ENCODE assay signal across 17 cellular contexts in genomic region chr9:78073722-78074121, GRCh38. TPM values are rescaled to one million over a fixed set of nuclear protein-coding genes. Genes with fewer than 3 reads are reported as not detected.
DNase-seq lines count a peak whose midpoint lies in the region; ATAC-seq and TF ChIP-seq lines count a peak whose summit lies in the region.
"Had no signal": no experiment of that assay in that cellular context is flagged by ENCODE, and none has a peak within 500 bp of the region (broad histone marks: within the 10 kb centered on the region; RNA-seq: fewer than 3 reads in every experiment).

No MANE protein-coding gene starts in this region.

- H3K36me3 ChIP-seq in CD8-positive, alpha-beta T cell (ENCODE audit: insufficient read depth, low read length) = no peaks in the 10 kb centered on the region
- H3K36me3 ChIP-seq in Karpas-422 (ENCODE audit: insufficient read depth, low read length) = no peaks in the 10 kb centered on the region
- H3K36me3 ChIP-seq: breast epithelium, pancreas had no signal

- H3K4me3 ChIP-seq in CD8-positive, alpha-beta T cell (ENCODE audit: low read depth, low read length) = no peak overlapping the region
- no peak overlapping the region for H3K4me3 ChIP-seq in Karpas-422 (ENCODE audit: low read length)
- H3K4me3 ChIP-seq: breast epithelium, pancreas had no signal

- no peak for DNase-seq in activated CD4-positive, alpha-beta T cell treated with anti-CD3 and anti-CD28 coated beads, Interleukin-2, amount 10 ng/mL, durations not matched to agents 7 days and 5 days
- DNase-seq in activated CD4-positive, alpha-beta T cell treated with anti-CD3 and anti-CD28 coated beads, Interleukin-2, amount 50 U/mL, for 4 hours = no peak
- DNase-seq in CD8-positive, alpha-beta T cell = no peak
- DNase-seq in T-helper 17 cell = no peak
- DNase-seq in left colon = no peak
- DNase-seq in Karpas-422 = no peak
- DNase-seq in activated CD8-positive, alpha-beta memory T cell treated with anti-CD3 and anti-CD28 coated beads for 24 hours = no peak
- DNase-seq: left ventricle myocardium superior; NCI-H1092; NCI-H526; pancreas; SIG-M5; stimulated activated CD4-positive, alpha-beta T cell treated with anti-CD3 and anti-CD28 coated beads, Interleukin-2, amount 100 ng/mL, for 24 hours had no signal

- no peak overlapping the region for H3K9ac ChIP-seq in Karpas-422 (ENCODE audit: low read length)

- H3K36me3 Mint-ChIP-seq in activated CD4-positive, alpha-beta T cell treated with anti-CD3 and anti-CD28 coated beads, Interleukin-2, amount 10 ng/mL, durations not matched to agents 7 days and 5 days (ENCODE audit: low read depth) = peaks cover 43% of the 10 kb centered on the region
- no peaks in the 10 kb centered on the region for H3K36me3 Mint-ChIP-seq in CD8-positive, alpha-beta T cell
- peaks cover 2% of the 10 kb centered on the region for H3K36me3 Mint-ChIP-seq in T-helper 17 cell (ENCODE audit: low read depth)

- no peak overlapping the region for H3K27ac ChIP-seq in CD8-positive, alpha-beta T cell (ENCODE audit: low read depth, low read length)
- H3K27ac ChIP-seq in Karpas-422 (ENCODE audit: low read length) = no peak overlapping the region
- H3K27ac ChIP-seq: breast epithelium, pancreas had no signal

- H3K27ac Mint-ChIP-seq in activated CD4-positive, alpha-beta T cell treated with anti-CD3 and anti-CD28 coated beads, Interleukin-2, amount 10 ng/mL, durations not matched to agents 7 days and 5 days = peak overlapping the region; percentile 71
- peak overlapping the region; percentile 76 for H3K27ac Mint-ChIP-seq in CD8-positive, alpha-beta T cell
- H3K27ac Mint-ChIP-seq in T-helper 17 cell = peak overlapping the region; percentile 76
- H3K27ac Mint-ChIP-seq: dendritic cell treated with granulocyte-macrophage colony-stimulating factor and Interleukin-4, amounts not matched to agents 40 ng/mL and 50 ng/mL, for 4 days had no signal

- no peaks in the 10 kb centered on the region for H3K79me2 ChIP-seq in Karpas-422 (ENCODE audit: low read length)

- H2AFZ ChIP-seq in Karpas-422 (ENCODE audit: low read length) = no peak overlapping the region

- no peak for ATAC-seq in CD8-positive, alpha-beta T cell
- peak; percentile 23 for ATAC-seq in T-helper 17 cell
- peak; percentile 26 for ATAC-seq in left colon
- no peak for ATAC-seq in GM19463 (IDR thresholded peaks at IDR 0.05; ENCODE audit: unreplicated experiment)
- ATAC-seq: left ventricle myocardium superior, pancreas had no signal

- H4K20me1 ChIP-seq in Karpas-422 (ENCODE audit: insufficient read depth, low read depth, low read length) = no peaks in the 10 kb centered on the region

- no peaks in the 10 kb centered on the region for H3K9me3 ChIP-seq in CD8-positive, alpha-beta T cell (ENCODE audit: low read length)
- H3K9me3 ChIP-seq in T-helper 17 cell (ENCODE audit: control insufficient read depth, low read length, poor library complexity, severe bottlenecking) (no peaks in the 10 kb centered on the region), Karpas-422 (ENCODE audit: low read length) (no peaks in the 10 kb centered on the region)
- H3K9me3 ChIP-seq: breast epithelium, pancreas had no signal

- H3K4me1 ChIP-seq in CD8-positive, alpha-beta T cell (ENCODE audit: insufficient read depth, low read length) = peaks cover 36% of the 10 kb centered on the region
- no peaks in the 10 kb centered on the region for H3K4me1 ChIP-seq in Karpas-422 (ENCODE audit: low read length)
- H3K4me1 ChIP-seq: breast epithelium, pancreas had no signal

- peaks cover 2% of the 10 kb centered on the region for H3K27me3 Mint-ChIP-seq in activated CD4-positive, alpha-beta T cell treated with anti-CD3 and anti-CD28 coated beads, Interleukin-2, amount 10 ng/mL, durations not matched to agents 7 days and 5 days
- no peaks in the 10 kb centered on the region for H3K27me3 Mint-ChIP-seq in CD8-positive, alpha-beta T cell (ENCODE audit: low read depth)
- H3K27me3 Mint-ChIP-seq in T-helper 17 cell = no peaks in the 10 kb centered on the region

- peaks cover 48% of the 10 kb centered on the region for H3K4me1 Mint-ChIP-seq in activated CD4-positive, alpha-beta T cell treated with anti-CD3 and anti-CD28 coated beads, Interleukin-2, amount 10 ng/mL, durations not matched to agents 7 days and 5 days
- peaks cover 49% of the 10 kb centered on the region for H3K4me1 Mint-ChIP-seq in CD8-positive, alpha-beta T cell (ENCODE audit: low read depth)
- H3K4me1 Mint-ChIP-seq in T-helper 17 cell = peaks cover 31% of the 10 kb centered on the region

- CTCF ChIA-PET in activated CD4-positive, alpha-beta T cell treated with anti-CD3 and anti-CD28 coated beads, Interleukin-2, amount 10 ng/mL, durations not matched to agents 7 days and 5 days (lab: Charles Lee) = interaction anchor here (1.4 to 2.4 kb wide), 2 partner anchors 18 to 20 kb away, joined by 3 to 9 read pairs; no protein-coding TSS in a partner anchor
- CTCF ChIA-PET in CD8-positive, alpha-beta T cell (lab: Charles Lee) = interaction anchor here (1.3 to 2.8 kb wide), 3 partner anchors 38 to 134 kb away, joined by 3 to 12 read pairs (median 5); no protein-coding TSS in a partner anchor

- no peak overlapping the region for H3K4me3 Mint-ChIP-seq in activated CD4-positive, alpha-beta T cell treated with anti-CD3 and anti-CD28 coated beads, Interleukin-2, amount 10 ng/mL, durations not matched to agents 7 days and 5 days
- H3K4me3 Mint-ChIP-seq in CD8-positive, alpha-beta T cell = peak overlapping the region; percentile 2
- H3K4me3 Mint-ChIP-seq in T-helper 17 cell = peak overlapping the region; percentile 77
- H3K4me3 Mint-ChIP-seq: dendritic cell treated with granulocyte-macrophage colony-stimulating factor and Interleukin-4, amounts not matched to agents 40 ng/mL and 50 ng/mL, for 4 days had no signal

- no peak overlapping the region for H3K4me2 ChIP-seq in Karpas-422 (ENCODE audit: low read depth, low read length, poor library complexity, severe bottlenecking)

- H3K9me3 Mint-ChIP-seq in activated CD4-positive, alpha-beta T cell treated with anti-CD3 and anti-CD28 coated beads, Interleukin-2, amount 10 ng/mL, durations not matched to agents 7 days and 5 days = peaks cover 23% of the 10 kb centered on the region
- H3K9me3 Mint-ChIP-seq in CD8-positive, alpha-beta T cell = peaks cover 7% of the 10 kb centered on the region

- no peaks in the 10 kb centered on the region for H3K9me2 ChIP-seq in Karpas-422 (replicated peaks; ENCODE audit: insufficient read depth, low read length)

- TF ChIP-seq CTCF in CD8-positive, alpha-beta T cell (IDR thresholded peaks at IDR 0.05) = no peak

- no peaks in the 10 kb centered on the region for H3K27me3 ChIP-seq in CD8-positive, alpha-beta T cell (ENCODE audit: insufficient read depth, low read length)
- no peaks in the 10 kb centered on the region for H3K27me3 ChIP-seq in Karpas-422 (ENCODE audit: low read length)
- H3K27me3 ChIP-seq: breast epithelium, pancreas had no signal

- POLR2A ChIA-PET in activated CD4-positive, alpha-beta T cell treated with anti-CD3 and anti-CD28 coated beads, Interleukin-2, amount 10 ng/mL, durations not matched to agents 7 days and 5 days (lab: Charles Lee) = no interaction called here
- POLR2A ChIA-PET in CD8-positive, alpha-beta T cell (lab: Charles Lee) = interaction anchor here (0.6 to 1.9 kb wide), 4 partner anchors 8 to 71 kb away, joined by 3 to 4 read pairs (median 4); partner anchors contain the start of gene GNAQ

- intact Hi-C loops in CD8-positive, alpha-beta T cell (cut with DNase I, micrococcal nuclease) = loop anchor here in 1 of 2 experiments (1.0 to 5.0 kb wide), 3 partner anchors 13 to 49 kb away; no protein-coding TSS in a partner anchor
- intact Hi-C loops in left colon (cut with DNase I, micrococcal nuclease) = no loop called here

RNA-seq across cellular contexts. Expression of gene GNAQ, which starts 42.1 kb away (rescaled TPM):
- 10 to 100 TPM; 28.1 to 31.8 TPM for total RNA-seq in activated CD4-positive, alpha-beta T cell treated with anti-CD3 and anti-CD28 coated beads, Interleukin-2, amount 10 ng/mL, durations not matched to agents 7 days and 5 days
- total RNA-seq in CD8-positive, alpha-beta T cell = 10 to 100 TPM; 27.2 to 28.3 TPM
- 10 to 100 TPM; 57.1 to 68.1 TPM for total RNA-seq in T-helper 17 cell
- 10 to 100 TPM; 84.1 to 86.5 TPM for total RNA-seq in left colon
- total RNA-seq in Karpas-422 (2014; rRNA removed; shearing (Covaris generic); ENCODE audit: low replicate concordance) = not detected in 2 replicates
- total RNA-seq: OCI-LY7 had no signal

Comparison
In these comparisons a context has a peak if more than half of its experiments do, and no peak if none do; other contexts are left out.
1. ATAC-seq: peak in T-helper 17 cell (single experiment) and left colon (single experiment); none in CD8-positive, alpha-beta T cell (single experiment) and GM19463 (single experiment).
2. RNA of gene GNAQ, which starts 42.1 kb away (total RNA-seq): 84.1 to 86.5 TPM in left colon, 57.1 to 68.1 TPM in T-helper 17 cell, 28.1 to 31.8 TPM in activated CD4-positive, alpha-beta T cell treated with anti-CD3 and anti-CD28 coated beads, Interleukin-2, amount 10 ng/mL, durations not matched to agents 7 days and 5 days and 27.2 to 28.3 TPM in CD8-positive, alpha-beta T cell; not detected in Karpas-422; every median in the first group is over 10 times any median in the second.
3. Peak in every context shown above with its lines, with median percentiles within 50 percentile points of each other: H3K27ac Mint-ChIP-seq.